12 cellular contexts compared by ENCODE assay signal in genomic region chr5:150497989-150498317, GRCh38. TPM values are rescaled to one million over a fixed set of nuclear protein-coding genes. Genes with fewer than 3 reads are reported as not detected.
A peak's percentile ranks its signal among the peaks of the same experiment; 100 is the strongest.
DNase-seq lines count a peak whose midpoint lies in the region; ATAC-seq and TF ChIP-seq lines count a peak whose summit lies in the region.
"Had no signal": no experiment of that assay in that cellular context is flagged by ENCODE, and none has a peak within 500 bp of the region (broad histone marks: within the 10 kb centered on the region; RNA-seq: fewer than 3 reads in every experiment).

No MANE protein-coding gene starts in this region.

- intact Hi-C loops in sciatic nerve (cut with DNase I): no loop called here

- no peaks in the 10 kb centered on the region for H3K9me3 ChIP-seq in BLaER1 treated with 17β-estradiol and CSF1 and Interleukin-3, amounts not matched to agents 10 nM and 100 nM (replicated peaks in 1 of 11)
- H3K9me3 ChIP-seq in adipocyte (ENCODE audit: control insufficient read depth, low read length) (no peaks in the 10 kb centered on the region), gastroesophageal sphincter (no peaks in the 10 kb centered on the region), WERI-Rb-1 (ENCODE audit: severe bottlenecking) (no peaks in the 10 kb centered on the region)

- peak overlapping the region; percentile 43 to 82 (median 70) for H3K4me2 ChIP-seq in BLaER1 treated with 17β-estradiol and CSF1 and Interleukin-3, amounts not matched to agents 10 nM and 100 nM

- 66 to 69% methylated on average over 2 to 5 of the region's 5 CpGs for WGBS in gastroesophageal sphincter (ENCODE audit: low coverage in 1 of 2), 2 donors

- H3K36me3 ChIP-seq in BLaER1 treated with 17β-estradiol and CSF1 and Interleukin-3, amounts not matched to agents 10 nM and 100 nM: peaks cover 0 to 37% (median 11%) of the 10 kb centered on the region in 11 experiments; a peak in 10 of 22 replicates
- H3K36me3 ChIP-seq in adipocyte (ENCODE audit: control insufficient read depth, insufficient read depth, low read length, severe bottlenecking) (peaks cover 23% of the 10 kb centered on the region), gastroesophageal sphincter (no peaks in the 10 kb centered on the region), WERI-Rb-1 (peaks cover 25% of the 10 kb centered on the region)

- TF ChIP-seq POLR2A in gastroesophageal sphincter (IDR thresholded peaks at IDR 0.05): no peak

- DNase-seq in adipocyte (ENCODE audit: low read depth) (no peak), sciatic nerve (ENCODE audit: low spot score) (no peak), WERI-Rb-1 (no peak), NAMALWA (ENCODE audit: low spot score) (no peak)
- DNase-seq: activated gamma-delta T cell treated with Interleukin-2 at 50 U/mL for 16 hours, NCI-H1092 had no signal

- H3K27me3 ChIP-seq in BLaER1 treated with 17β-estradiol and CSF1 and Interleukin-3, amounts not matched to agents 10 nM and 100 nM: no peaks in the 10 kb centered on the region
- H3K27me3 ChIP-seq in adipocyte (replicated peaks; ENCODE audit: control insufficient read depth, insufficient read depth, low read length): no peaks in the 10 kb centered on the region
- H3K27me3 ChIP-seq in gastroesophageal sphincter: no peaks in the 10 kb centered on the region
- H3K27me3 ChIP-seq in WERI-Rb-1 (ENCODE audit: insufficient read depth, low read depth, severe bottlenecking): no peaks in the 10 kb centered on the region

- H4K20me1 ChIP-seq in BLaER1 treated with 17β-estradiol and CSF1 and Interleukin-3, amounts not matched to agents 10 nM and 100 nM: peaks cover 68 to 92% (median 78%) of the 10 kb centered on the region in 11 experiments

- no peak for TF ChIP-seq EP300 in gastroesophageal sphincter (IDR thresholded peaks at IDR 0.05)

- ATAC-seq in gastroesophageal sphincter (peak; percentile 53), sciatic nerve (peak; percentile 23), HG03354 (IDR thresholded peaks at IDR 0.05; ENCODE audit: poor library complexity, severe bottlenecking, unreplicated experiment) (no peak), HG03432 (IDR thresholded peaks at IDR 0.05; ENCODE audit: unreplicated experiment) (no peak)
- ATAC-seq: GM12878 had no signal

- TF ChIP-seq CTCF in gastroesophageal sphincter (IDR thresholded peaks at IDR 0.05) (no peak), WERI-Rb-1 (IDR thresholded peaks at IDR 0.05; ENCODE audit: low read depth, low read length) (no peak)

- H3K27ac ChIP-seq in BLaER1 treated with 17β-estradiol and CSF1 and Interleukin-3, amounts not matched to agents 10 nM and 100 nM: peak overlapping the region in 9 of 11 experiments; percentile 19 to 69 (median 45); a peak in 15 of 22 replicates
- H3K27ac ChIP-seq in gastroesophageal sphincter: peak overlapping the region in 3 of 4 donors; percentile 61 to 75 (median 73)
- H3K27ac ChIP-seq in WERI-Rb-1: no peak overlapping the region
- H3K27ac ChIP-seq: VCaP had no signal

- H3K9ac ChIP-seq in BLaER1 treated with 17β-estradiol and CSF1 and Interleukin-3, amounts not matched to agents 10 nM and 100 nM: peak overlapping the region in 6 of 11 experiments; percentile 3 to 35 (median 12); a peak in 6 of 22 replicates
- peak overlapping the region; percentile 70 for H3K9ac ChIP-seq in adipocyte (ENCODE audit: low read length)

- H3K4me1 ChIP-seq in BLaER1 treated with 17β-estradiol and CSF1 and Interleukin-3, amounts not matched to agents 10 nM and 100 nM: peaks cover 45 to 60% (median 51%) of the 10 kb centered on the region in 10 experiments
- H3K4me1 ChIP-seq in adipocyte (ENCODE audit: control insufficient read depth, insufficient read depth, low read length): peaks cover 70% of the 10 kb centered on the region
- peaks cover 5 to 92% (median 67%) of the 10 kb centered on the region in 3 donors for H3K4me1 ChIP-seq in gastroesophageal sphincter

- H3K4me3 ChIP-seq in BLaER1 treated with 17β-estradiol and CSF1 and Interleukin-3, amounts not matched to agents 10 nM and 100 nM: no peak overlapping the region
- H3K4me3 ChIP-seq in adipocyte (ENCODE audit: low read length) (peak overlapping the region; percentile 55), gastroesophageal sphincter (no peak overlapping the region), WERI-Rb-1 (ENCODE audit: low read depth, low read length) (no peak overlapping the region)
- H3K4me3 ChIP-seq: GM12878 had no signal

RNA-seq across cellular contexts. Expression of gene NDST1, which starts 10.0 kb away (rescaled TPM):
- total RNA-seq in gastroesophageal sphincter (100 to 1,000 TPM in 1 of 4 donors, 10 to 100 TPM in 3; 58.3 to 146 (median 72.1) TPM), sciatic nerve (109 TPM)

RNA-seq across cellular contexts. Expression of gene RPS14, which starts 48.4 kb away (rescaled TPM):
- total RNA-seq in gastroesophageal sphincter: 1,000 to 10,000 TPM; 1,275 to 3,828 (median 2,502) TPM
- total RNA-seq in sciatic nerve: 1,412 TPM

Comparison
In these comparisons a context has a peak if more than half of its experiments do, and no peak if none do; other contexts are left out.
1. ATAC-seq: peak in gastroesophageal sphincter (single experiment) and sciatic nerve (single experiment); none in HG03354 (single experiment) and HG03432 (single experiment).